1 cellular context compared by ENCODE assay signal in genomic region chr12:105555556-105555973, GRCh38.
TF ChIP-seq lines count a peak whose summit lies in the region.

No MANE protein-coding gene starts in this region.

TF ChIP-seq in K562, 482 proteins besides CTCF, POLR2A, EP300 and RAD21 (continued from another document):
- TF ChIP-seq ZNF324 (CRISPR knock-in tag; IDR thresholded peaks at IDR 0.05) (no peak), E2F4 (CRISPR knock-in tag; IDR thresholded peaks at IDR 0.05; ENCODE audit: low read depth) (no peak), CHD4 (IDR thresholded peaks at IDR 0.05; ENCODE audit: insufficient read depth, insufficient replicate concordance, low read depth, low read length, poor library complexity, severe bottlenecking) (no peak)
